Comparison of ENCODE assay signal across 20 cellular contexts in the genomic region with DNA sequence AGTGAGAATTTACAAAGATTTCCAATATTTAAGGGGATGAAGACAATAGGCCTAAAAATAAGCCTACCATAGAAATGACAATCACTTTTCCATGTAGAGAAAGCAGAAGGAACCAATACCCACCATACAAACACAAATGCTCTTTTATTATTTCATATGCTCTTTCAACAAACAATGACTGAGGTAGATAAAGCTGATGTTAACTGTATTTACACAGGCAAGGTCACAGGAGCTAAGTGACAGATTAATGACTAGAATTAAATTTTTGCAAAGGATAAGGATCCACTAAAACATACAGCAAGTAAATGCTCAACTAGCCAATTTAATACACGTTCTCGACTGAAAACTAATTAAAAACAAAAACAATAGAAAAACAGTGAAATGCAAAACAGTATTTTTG. TPM values are rescaled to one million over a fixed set of nuclear protein-coding genes. Genes with fewer than 3 reads are reported as not detected.
DNase-seq lines count a peak whose midpoint lies in the region; ATAC-seq and TF ChIP-seq lines count a peak whose summit lies in the region.
"Had no signal": no experiment of that assay in that cellular context is flagged by ENCODE, and none has a peak within 500 bp of the region (broad histone marks: within the 10 kb centered on the region; RNA-seq: fewer than 3 reads in every experiment).

No MANE protein-coding gene starts in this region.

- peak overlapping the region; percentile 29 to 60 for H3K4me3 Mint-ChIP-seq in effector memory CD8-positive, alpha-beta T cell
- no peak overlapping the region for H3K4me3 Mint-ChIP-seq in progenitor cell of endocrine pancreas (ENCODE audit: low read depth)
- H3K4me3 Mint-ChIP-seq: activated CD4-positive, alpha-beta T cell treated with anti-CD3 and anti-CD28 coated beads, Interleukin-2, amount 10 ng/mL, durations not matched to agents 7 days and 5 days; stimulated activated memory B cell treated with anti-CD40 and anti-IgM and Interleukin-4, amounts not matched to agents 10 μg/mL and 1 μg/mL and 100 μg/mL, for 72 hours had no signal

- no peak overlapping the region for H3K4me3 ChIP-seq in stomach
- H3K4me3 ChIP-seq: BLaER1 treated with 17β-estradiol and CSF1 and Interleukin-3, amounts not matched to agents 10 nM and 100 nM; lung; upper lobe of left lung had no signal

- TF ChIP-seq POLR2A in stomach (IDR thresholded peaks at IDR 0.05), result no peak

- H3K4me1 ChIP-seq in stomach, result peaks cover 16 to 82% (median 47%) of the 10 kb centered on the region in 4 donors

- peaks cover 0 to 20% (median 12%) of the 10 kb centered on the region in 4 donors for H3K36me3 ChIP-seq in stomach

- ATAC-seq in effector memory CD8-positive, alpha-beta T cell (replicated peaks), result no peak
- ATAC-seq: activated naive CD4-positive, alpha-beta T cell treated with anti-CD3 and anti-CD28 coated beads, Interleukin-2, amount 50 U/mL, for 72 hours; PC-3; stimulated activated memory B cell treated with anti-CD40 and anti-IgM and Interleukin-4, amounts not matched to agents 10 μg/mL and 1 μg/mL and 100 μg/mL, for 72 hours had no signal

- DNase-seq in NCI-H1092 treated with DMSO at 0.1 percent for 48 hours (lab: John Stamatoyannopoulos, UW), result peak; percentile 17
- DNase-seq in NCI-H1092 (lab: John Stamatoyannopoulos, UW), result no peak
- peak; percentile 49 for DNase-seq in NCI-H1417 treated with DMSO at 0.1 percent for 48 hours (lab: John Stamatoyannopoulos, UW)
- DNase-seq in effector memory CD8-positive, alpha-beta T cell, result no peak
- no peak for DNase-seq in progenitor cell of endocrine pancreas (ENCODE audit: low spot score, unreplicated experiment)
- no peak for DNase-seq in DMS53 treated with DMSO at 0.1 percent for 48 hours (lab: John Stamatoyannopoulos, UW; ENCODE audit: unreplicated experiment)
- DNase-seq in posterior vena cava (ENCODE audit: low spot score), result no peak
- DNase-seq in stomach, result no peak
- DNase-seq: 8988T; activated CD4-positive, alpha-beta T cell treated with anti-CD3 and anti-CD28 coated beads, Interleukin-2, amount 10 ng/mL, durations not matched to agents 7 days and 5 days; DMS53; head of caudate nucleus; NCI-H510A; PC-3; stimulated activated CD4-positive, alpha-beta T cell treated with anti-CD3 and anti-CD28 coated beads, Interleukin-12 subunit alpha, Interleukin-12 subunit beta, amount 100 ng/mL, for 4 hours; upper lobe of left lung had no signal

- no peak for TF ChIP-seq EP300 in stomach (IDR thresholded peaks at IDR 0.05)

- H3K9me3 ChIP-seq in stomach, result no peaks in the 10 kb centered on the region
- H3K9me3 ChIP-seq: BLaER1 treated with 17β-estradiol and CSF1 and Interleukin-3, amounts not matched to agents 10 nM and 100 nM; upper lobe of left lung had no signal

- intact Hi-C loops in posterior vena cava (cut with DNase I) (loop anchor here in 1 of 2 donors (10.0 kb wide), 1 partner anchor 180 kb away; no protein-coding TSS in a partner anchor), stomach (cut with DNase I; ENCODE audit: low total_unique reads) (loop anchor here (10.0 kb wide), 1 partner anchor 160 kb away; no protein-coding TSS in a partner anchor)

- H3K9me3 Mint-ChIP-seq in effector memory CD8-positive, alpha-beta T cell, result no peaks in the 10 kb centered on the region
- no peaks in the 10 kb centered on the region for H3K9me3 Mint-ChIP-seq in progenitor cell of endocrine pancreas (ENCODE audit: low read depth)
- H3K9me3 Mint-ChIP-seq: activated CD4-positive, alpha-beta T cell treated with anti-CD3 and anti-CD28 coated beads, Interleukin-2, amount 10 ng/mL, durations not matched to agents 7 days and 5 days; activated naive CD4-positive, alpha-beta T cell treated with anti-CD3 and anti-CD28 coated beads, Interleukin-2, amount 50 U/mL, for 72 hours; stimulated activated memory B cell treated with anti-CD40 and anti-IgM and Interleukin-4, amounts not matched to agents 10 μg/mL and 1 μg/mL and 100 μg/mL, for 72 hours had no signal

- H3K27me3 Mint-ChIP-seq in effector memory CD8-positive, alpha-beta T cell, result no peaks in the 10 kb centered on the region
- H3K27me3 Mint-ChIP-seq in progenitor cell of endocrine pancreas, result no peaks in the 10 kb centered on the region
- H3K27me3 Mint-ChIP-seq: activated CD4-positive, alpha-beta T cell treated with anti-CD3 and anti-CD28 coated beads, Interleukin-2, amount 10 ng/mL, durations not matched to agents 7 days and 5 days; stimulated activated memory B cell treated with anti-CD40 and anti-IgM and Interleukin-4, amounts not matched to agents 10 μg/mL and 1 μg/mL and 100 μg/mL, for 72 hours had no signal

- peaks cover 41 to 68% of the 10 kb centered on the region in 2 donors for H3K4me1 Mint-ChIP-seq in effector memory CD8-positive, alpha-beta T cell (ENCODE audit: low read depth in 2 of 2)
- H3K4me1 Mint-ChIP-seq in progenitor cell of endocrine pancreas (ENCODE audit: low read depth), result peaks cover 34% of the 10 kb centered on the region

- H3K27ac ChIP-seq in stomach, result no peak overlapping the region
- H3K27ac ChIP-seq: BLaER1 treated with 17β-estradiol and CSF1 and Interleukin-3, amounts not matched to agents 10 nM and 100 nM; upper lobe of left lung had no signal

- peaks cover 40% of the 10 kb centered on the region for H3K36me3 Mint-ChIP-seq in effector memory CD8-positive, alpha-beta T cell (ENCODE audit: insufficient read depth)
- H3K36me3 Mint-ChIP-seq in progenitor cell of endocrine pancreas (ENCODE audit: insufficient read depth), result peaks cover 6% of the 10 kb centered on the region

- H3K27ac Mint-ChIP-seq in effector memory CD8-positive, alpha-beta T cell, result peak overlapping the region; percentile 22 to 53
- H3K27ac Mint-ChIP-seq in progenitor cell of endocrine pancreas, result peak overlapping the region; percentile 26
- H3K27ac Mint-ChIP-seq: activated CD4-positive, alpha-beta T cell treated with anti-CD3 and anti-CD28 coated beads, Interleukin-2, amount 10 ng/mL, durations not matched to agents 7 days and 5 days; activated naive CD4-positive, alpha-beta T cell treated with anti-CD3 and anti-CD28 coated beads, Interleukin-2, amount 50 U/mL, for 72 hours; stimulated activated memory B cell treated with anti-CD40 and anti-IgM and Interleukin-4, amounts not matched to agents 10 μg/mL and 1 μg/mL and 100 μg/mL, for 72 hours had no signal

- TF ChIP-seq CTCF in progenitor cell of endocrine pancreas (IDR thresholded peaks at IDR 0.05; ENCODE audit: unreplicated experiment) (no peak), stomach (IDR thresholded peaks at IDR 0.05) (no peak)

- WGBS in stomach, 5 donors, result 25 to 58% (median 54%) methylated on average over 2 of the region's 2 CpGs

- H3K27me3 ChIP-seq in stomach, result no peaks in the 10 kb centered on the region
- H3K27me3 ChIP-seq: BLaER1 treated with 17β-estradiol and CSF1 and Interleukin-3, amounts not matched to agents 10 nM and 100 nM; upper lobe of left lung had no signal

RNA-seq across cellular contexts. Expression of gene PICALM, which starts 34.2 kb away (rescaled TPM):
- 129 and 133 TPM in 2 replicates for total RNA-seq in progenitor cell of endocrine pancreas
- total RNA-seq in posterior vena cava, result 100 to 1,000 TPM; 237 to 371 TPM
- 100 to 1,000 TPM; 148 to 687 (median 267) TPM for total RNA-seq in stomach
- polyA plus RNA-seq in stomach, result 10 to 100 TPM; 35.1 to 57.0 (median 52.8) TPM

Comparison
In these comparisons a context has a peak if more than half of its experiments do, and no peak if none do; other contexts are left out.
1. DNase-seq: peak in NCI-H1092 treated with DMSO at 0.1 percent for 48 hours (single experiment) and NCI-H1417 treated with DMSO at 0.1 percent for 48 hours (single experiment); none in NCI-H1092 (single experiment), effector memory CD8-positive, alpha-beta T cell (0 of 3), progenitor cell of endocrine pancreas (single experiment), DMS53 treated with DMSO at 0.1 percent for 48 hours (single experiment), posterior vena cava (single experiment) and stomach (single experiment).